8 cellular contexts compared by ENCODE assay signal in genomic region chr21:16420086-16420724, GRCh38.
DNase-seq lines count a peak whose midpoint lies in the region; ATAC-seq lines count a peak whose summit lies in the region.

No MANE protein-coding gene starts in this region.

- no peak overlapping the region for H2BK12ac ChIP-seq in mesenchymal stem cell (ENCODE audit: low read length in 2 of 2)

- no peak overlapping the region for H2BK5ac ChIP-seq in mesenchymal stem cell (ENCODE audit: low read depth, low read length, poor library complexity, severe bottlenecking)

- no peak for ATAC-seq in HG03457 (IDR thresholded peaks at IDR 0.05; ENCODE audit: unreplicated experiment)

- H2BK120ac ChIP-seq in mesenchymal stem cell (ENCODE audit: low read depth, low read length) = no peak overlapping the region

- peaks cover 13% of the 10 kb centered on the region for H3K79me1 ChIP-seq in mesenchymal stem cell (replicated peaks; ENCODE audit: low read length, poor library complexity, severe bottlenecking)

- H2AK5ac ChIP-seq in mesenchymal stem cell (ENCODE audit: low read length, severe bottlenecking) = no peak overlapping the region

- no peak overlapping the region for H4K8ac ChIP-seq in mesenchymal stem cell (ENCODE audit: low read length)

- H2BK15ac ChIP-seq in mesenchymal stem cell (ENCODE audit: low read depth, poor library complexity, severe bottlenecking) = no peak overlapping the region

- no peaks in the 10 kb centered on the region for H3K36me3 ChIP-seq in mesenchymal stem cell (ENCODE audit: control insufficient read depth in 1 of 2, insufficient read depth in 2 of 2, low read depth in 1 of 2, low read length in 2 of 2)

- H3K18ac ChIP-seq in mesenchymal stem cell (ENCODE audit: low read depth in 1 of 2, low read length in 2 of 2) = no peak overlapping the region

- H3K4me3 ChIP-seq in mesenchymal stem cell (ENCODE audit: insufficient read depth in 1 of 2, low read depth in 1 of 2, low read length in 2 of 2) = peak overlapping the region in 1 of 2 experiments; percentile 77

- peak overlapping the region; percentile 90 for H3K9ac ChIP-seq in mesenchymal stem cell (ENCODE audit: low read length)

- H2AFZ ChIP-seq in mesenchymal stem cell (ENCODE audit: low read depth, low read length) = no peak overlapping the region

- H3K4ac ChIP-seq in mesenchymal stem cell (ENCODE audit: low read depth in 1 of 2, low read length in 2 of 2) = no peak overlapping the region

- H4K91ac ChIP-seq in mesenchymal stem cell (ENCODE audit: low read length) = no peak overlapping the region

- H3K27ac ChIP-seq in cingulate gyrus (ENCODE audit: low read depth, low read length) (peak overlapping the region; percentile 81), mesenchymal stem cell (ENCODE audit: low read length, poor library complexity, severe bottlenecking) (no peak overlapping the region)

- H3K14ac ChIP-seq in mesenchymal stem cell (ENCODE audit: low read length in 2 of 2) = no peak overlapping the region

- H3K9me3 ChIP-seq in mesenchymal stem cell (ENCODE audit: control insufficient read depth, low read length) = no peaks in the 10 kb centered on the region

- 81% methylated on average over 3 of the region's 4 CpGs for WGBS in mesenchymal stem cell

- no peaks in the 10 kb centered on the region for H3K27me3 ChIP-seq in mesenchymal stem cell (ENCODE audit: control insufficient read depth in 1 of 2, insufficient read depth in 1 of 2, low read length in 2 of 2)

- DNase-seq in A172 (ENCODE audit: low spot score) = peak; percentile 70
- DNase-seq in NCI-H2081 treated with DMSO at 0.1 percent for 48 hours (lab: John Stamatoyannopoulos, UW) = peak; percentile 58
- DNase-seq in mesenchymal stem cell = peak; percentile 2
- no peak for DNase-seq in NCI-H526 treated with DMSO at 0.1 percent for 48 hours (lab: John Stamatoyannopoulos, UW)
- DNase-seq in activated CD4-positive, CD25-positive, alpha-beta regulatory T cell treated with anti-CD3 and anti-CD28 coated beads, Interleukin-2, amount 50 U/mL, for 72 hours = no peak
- no peak for DNase-seq in central memory CD4-positive, alpha-beta T cell

- no peak overlapping the region for H3K23ac ChIP-seq in mesenchymal stem cell (ENCODE audit: low read length in 2 of 2)

- H3K4me2 ChIP-seq in mesenchymal stem cell (ENCODE audit: low read length, poor library complexity, severe bottlenecking) = no peak overlapping the region

- no peaks in the 10 kb centered on the region for H3K4me1 ChIP-seq in mesenchymal stem cell (ENCODE audit: control insufficient read depth, insufficient read depth, low read depth, low read length)

Comparison
In these comparisons a context has a peak if more than half of its experiments do, and no peak if none do; other contexts are left out.
1. DNase-seq: peak in A172 (single experiment), NCI-H2081 treated with DMSO at 0.1 percent for 48 hours (single experiment) and mesenchymal stem cell (single experiment); none in NCI-H526 treated with DMSO at 0.1 percent for 48 hours (single experiment), activated CD4-positive, CD25-positive, alpha-beta regulatory T cell treated with anti-CD3 and anti-CD28 coated beads, Interleukin-2, amount 50 U/mL, for 72 hours (single experiment) and central memory CD4-positive, alpha-beta T cell (single experiment).